Comparison of ENCODE assay signal across 1 cellular context in the genomic region with DNA sequence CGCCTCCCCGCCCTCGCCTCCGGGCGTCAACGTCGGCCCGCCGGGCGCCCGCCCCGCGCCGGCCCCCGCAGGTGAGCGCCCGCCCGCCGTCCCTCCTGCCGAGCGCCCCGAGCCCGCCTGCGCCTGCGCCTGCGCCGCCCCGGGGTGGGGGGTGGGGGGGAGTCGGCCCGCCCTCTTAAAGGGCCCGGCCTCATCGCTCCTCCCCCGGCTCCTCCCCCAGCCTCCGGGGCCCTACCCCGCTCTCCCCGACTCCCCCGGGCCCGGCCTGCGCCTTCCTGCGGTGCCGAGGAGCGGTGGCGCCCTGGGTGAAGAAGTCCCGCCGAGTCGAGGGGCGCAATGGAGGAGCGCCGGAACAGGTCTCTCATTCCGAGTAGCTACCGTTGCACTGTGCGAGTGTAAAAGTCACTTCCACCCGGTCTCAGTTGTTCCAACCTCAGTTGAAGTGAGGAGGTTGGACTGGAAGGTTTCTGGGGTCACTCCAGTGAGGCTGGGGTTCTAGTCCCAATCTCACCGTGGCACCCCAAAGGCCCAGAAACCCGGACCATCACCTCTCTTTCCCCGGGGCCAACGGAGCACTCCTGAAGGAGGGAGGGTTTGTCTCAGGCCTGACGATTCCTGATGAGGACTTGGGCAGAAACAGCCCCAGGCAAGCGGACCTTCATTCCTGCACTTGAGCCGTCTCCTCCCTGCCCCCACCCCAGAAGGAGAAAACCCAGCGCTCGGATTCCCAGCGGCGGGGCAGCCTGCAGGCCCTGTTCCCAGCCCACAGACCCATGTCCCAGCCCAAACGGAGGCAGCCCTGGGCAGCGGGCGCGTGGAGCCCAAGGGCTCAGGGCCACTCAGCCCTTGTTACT.
TF ChIP-seq lines count a peak whose summit lies in the region.

No MANE protein-coding gene starts in this region.

TF ChIP-seq in HEK293, 187 proteins besides CTCF, POLR2A, EP300 and RAD21 (continued from another document):
- TF ChIP-seq ZNF830 (tag by site-specific recombination; IDR thresholded peaks at IDR 0.05; ENCODE audit: low read depth) (no peak), PRDM4 (tag by site-specific recombination; IDR thresholded peaks at IDR 0.05) (no peak), SETDB1 (IDR thresholded peaks at IDR 0.05; ENCODE audit: insufficient read length, low read length) (no peak), PRDM1 (tag by site-specific recombination; IDR thresholded peaks at IDR 0.05) (no peak), ZFP3 (tag by site-specific recombination; IDR thresholded peaks at IDR 0.05; ENCODE audit: low read depth) (no peak), SP2 (tag by site-specific recombination; IDR thresholded peaks at IDR 0.05) (peak; percentile 41), ZNF660 (tag by site-specific recombination; IDR thresholded peaks at IDR 0.05) (no peak), RBAK (tag by site-specific recombination; IDR thresholded peaks at IDR 0.05) (no peak), OVOL3 (tag by site-specific recombination; IDR thresholded peaks at IDR 0.05) (no peak), PRDM10 (tag by site-specific recombination; IDR thresholded peaks at IDR 0.05) (peak; percentile 13; the same call in 1 of the 2 replicates), ZBTB21 (tag by site-specific recombination; IDR thresholded peaks at IDR 0.05) (no peak; the same call in 1 of the 2 replicates), ZNF843 (tag by site-specific recombination; IDR thresholded peaks at IDR 0.05) (no peak), ZNF37A (tag by site-specific recombination; IDR thresholded peaks at IDR 0.05) (no peak), HOXD13 (CRISPR knock-in tag; IDR thresholded peaks at IDR 0.05; ENCODE audit: borderline replicate concordance) (no peak), ZNF707 (tag by site-specific recombination; IDR thresholded peaks at IDR 0.05) (no peak), ZBTB48 (tag by site-specific recombination; IDR thresholded peaks at IDR 0.05) (no peak), ZNF354C (tag by site-specific recombination; IDR thresholded peaks at IDR 0.05; ENCODE audit: borderline replicate concordance, low read depth) (no peak), ZNF24 (tag by site-specific recombination; IDR thresholded peaks at IDR 0.05) (no peak), ZNF624 (tag by site-specific recombination; IDR thresholded peaks at IDR 0.05) (no peak), ZNF626 (tag by site-specific recombination; IDR thresholded peaks at IDR 0.05) (no peak), GLIS2 (tag by site-specific recombination; IDR thresholded peaks at IDR 0.05) (peak; percentile 50; the same call in 1 of the 2 replicates), ZNF324 (tag by site-specific recombination; IDR thresholded peaks at IDR 0.05) (no peak), ZNF157 (tag by site-specific recombination; IDR thresholded peaks at IDR 0.05) (no peak), ZSCAN30 (tag by site-specific recombination; IDR thresholded peaks at IDR 0.05) (no peak), SP3 (tag by site-specific recombination; IDR thresholded peaks at IDR 0.05) (peak; percentile 63), ZNF521 (tag by site-specific recombination; IDR thresholded peaks at IDR 0.05) (no peak), ZNF341 (tag by site-specific recombination; IDR thresholded peaks at IDR 0.05; ENCODE audit: low read depth) (peak; percentile 26; the same call in 1 of the 2 replicates), MYNN (tag by site-specific recombination; IDR thresholded peaks at IDR 0.05; ENCODE audit: borderline replicate concordance) (no peak), ZNF202 (tag by site-specific recombination; IDR thresholded peaks at IDR 0.05; ENCODE audit: borderline replicate concordance) (no peak), ZNF600 (tag by site-specific recombination; IDR thresholded peaks at IDR 0.05) (0 out of 2 replicates have a peak, but pooled peaks have one; percentile 36), KLF9 (tag by site-specific recombination; IDR thresholded peaks at IDR 0.05; ENCODE audit: low read depth) (no peak)
- TF ChIP-seq, protein P1, sequence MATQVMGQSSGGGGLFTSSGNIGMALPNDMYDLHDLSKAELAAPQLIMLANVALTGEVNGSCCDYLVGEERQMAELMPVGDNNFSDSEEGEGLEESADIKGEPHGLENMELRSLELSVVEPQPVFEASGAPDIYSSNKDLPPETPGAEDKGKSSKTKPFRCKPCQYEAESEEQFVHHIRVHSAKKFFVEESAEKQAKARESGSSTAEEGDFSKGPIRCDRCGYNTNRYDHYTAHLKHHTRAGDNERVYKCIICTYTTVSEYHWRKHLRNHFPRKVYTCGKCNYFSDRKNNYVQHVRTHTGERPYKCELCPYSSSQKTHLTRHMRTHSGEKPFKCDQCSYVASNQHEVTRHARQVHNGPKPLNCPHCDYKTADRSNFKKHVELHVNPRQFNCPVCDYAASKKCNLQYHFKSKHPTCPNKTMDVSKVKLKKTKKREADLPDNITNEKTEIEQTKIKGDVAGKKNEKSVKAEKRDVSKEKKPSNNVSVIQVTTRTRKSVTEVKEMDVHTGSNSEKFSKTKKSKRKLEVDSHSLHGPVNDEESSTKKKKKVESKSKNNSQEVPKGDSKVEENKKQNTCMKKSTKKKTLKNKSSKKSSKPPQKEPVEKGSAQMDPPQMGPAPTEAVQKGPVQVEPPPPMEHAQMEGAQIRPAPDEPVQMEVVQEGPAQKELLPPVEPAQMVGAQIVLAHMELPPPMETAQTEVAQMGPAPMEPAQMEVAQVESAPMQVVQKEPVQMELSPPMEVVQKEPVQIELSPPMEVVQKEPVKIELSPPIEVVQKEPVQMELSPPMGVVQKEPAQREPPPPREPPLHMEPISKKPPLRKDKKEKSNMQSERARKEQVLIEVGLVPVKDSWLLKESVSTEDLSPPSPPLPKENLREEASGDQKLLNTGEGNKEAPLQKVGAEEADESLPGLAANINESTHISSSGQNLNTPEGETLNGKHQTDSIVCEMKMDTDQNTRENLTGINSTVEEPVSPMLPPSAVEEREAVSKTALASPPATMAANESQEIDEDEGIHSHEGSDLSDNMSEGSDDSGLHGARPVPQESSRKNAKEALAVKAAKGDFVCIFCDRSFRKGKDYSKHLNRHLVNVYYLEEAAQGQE (tag by site-specific recombination; IDR thresholded peaks at IDR 0.05) = no peak
- TF ChIP-seq, protein P2, sequence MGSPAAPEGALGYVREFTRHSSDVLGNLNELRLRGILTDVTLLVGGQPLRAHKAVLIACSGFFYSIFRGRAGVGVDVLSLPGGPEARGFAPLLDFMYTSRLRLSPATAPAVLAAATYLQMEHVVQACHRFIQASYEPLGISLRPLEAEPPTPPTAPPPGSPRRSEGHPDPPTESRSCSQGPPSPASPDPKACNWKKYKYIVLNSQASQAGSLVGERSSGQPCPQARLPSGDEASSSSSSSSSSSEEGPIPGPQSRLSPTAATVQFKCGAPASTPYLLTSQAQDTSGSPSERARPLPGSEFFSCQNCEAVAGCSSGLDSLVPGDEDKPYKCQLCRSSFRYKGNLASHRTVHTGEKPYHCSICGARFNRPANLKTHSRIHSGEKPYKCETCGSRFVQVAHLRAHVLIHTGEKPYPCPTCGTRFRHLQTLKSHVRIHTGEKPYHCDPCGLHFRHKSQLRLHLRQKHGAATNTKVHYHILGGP (tag by site-specific recombination; IDR thresholded peaks at IDR 0.05) = no peak
- TF ChIP-seq, protein P3, sequence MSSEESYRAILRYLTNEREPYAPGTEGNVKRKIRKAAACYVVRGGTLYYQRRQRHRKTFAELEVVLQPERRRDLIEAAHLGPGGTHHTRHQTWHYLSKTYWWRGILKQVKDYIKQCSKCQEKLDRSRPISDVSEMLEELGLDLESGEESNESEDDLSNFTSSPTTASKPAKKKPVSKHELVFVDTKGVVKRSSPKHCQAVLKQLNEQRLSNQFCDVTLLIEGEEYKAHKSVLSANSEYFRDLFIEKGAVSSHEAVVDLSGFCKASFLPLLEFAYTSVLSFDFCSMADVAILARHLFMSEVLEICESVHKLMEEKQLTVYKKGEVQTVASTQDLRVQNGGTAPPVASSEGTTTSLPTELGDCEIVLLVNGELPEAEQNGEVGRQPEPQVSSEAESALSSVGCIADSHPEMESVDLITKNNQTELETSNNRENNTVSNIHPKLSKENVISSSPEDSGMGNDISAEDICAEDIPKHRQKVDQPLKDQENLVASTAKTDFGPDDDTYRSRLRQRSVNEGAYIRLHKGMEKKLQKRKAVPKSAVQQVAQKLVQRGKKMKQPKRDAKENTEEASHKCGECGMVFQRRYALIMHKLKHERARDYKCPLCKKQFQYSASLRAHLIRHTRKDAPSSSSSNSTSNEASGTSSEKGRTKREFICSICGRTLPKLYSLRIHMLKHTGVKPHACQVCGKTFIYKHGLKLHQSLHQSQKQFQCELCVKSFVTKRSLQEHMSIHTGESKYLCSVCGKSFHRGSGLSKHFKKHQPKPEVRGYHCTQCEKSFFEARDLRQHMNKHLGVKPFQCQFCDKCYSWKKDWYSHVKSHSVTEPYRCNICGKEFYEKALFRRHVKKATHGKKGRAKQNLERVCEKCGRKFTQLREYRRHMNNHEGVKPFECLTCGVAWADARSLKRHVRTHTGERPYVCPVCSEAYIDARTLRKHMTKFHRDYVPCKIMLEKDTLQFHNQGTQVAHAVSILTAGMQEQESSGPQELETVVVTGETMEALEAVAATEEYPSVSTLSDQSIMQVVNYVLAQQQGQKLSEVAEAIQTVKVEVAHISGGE (tag by site-specific recombination; conservative IDR thresholded peaks at IDR 0.05; ENCODE audit: low read depth) = peak; percentile 27
- TF ChIP-seq, protein P4, sequence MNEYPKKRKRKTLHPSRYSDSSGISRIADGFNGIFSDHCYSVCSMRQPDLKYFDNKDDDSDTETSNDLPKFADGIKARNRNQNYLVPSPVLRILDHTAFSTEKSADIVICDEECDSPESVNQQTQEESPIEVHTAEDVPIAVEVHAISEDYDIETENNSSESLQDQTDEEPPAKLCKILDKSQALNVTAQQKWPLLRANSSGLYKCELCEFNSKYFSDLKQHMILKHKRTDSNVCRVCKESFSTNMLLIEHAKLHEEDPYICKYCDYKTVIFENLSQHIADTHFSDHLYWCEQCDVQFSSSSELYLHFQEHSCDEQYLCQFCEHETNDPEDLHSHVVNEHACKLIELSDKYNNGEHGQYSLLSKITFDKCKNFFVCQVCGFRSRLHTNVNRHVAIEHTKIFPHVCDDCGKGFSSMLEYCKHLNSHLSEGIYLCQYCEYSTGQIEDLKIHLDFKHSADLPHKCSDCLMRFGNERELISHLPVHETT (tag by site-specific recombination; IDR thresholded peaks at IDR 0.05) = no peak
- TF ChIP-seq, protein P5, sequence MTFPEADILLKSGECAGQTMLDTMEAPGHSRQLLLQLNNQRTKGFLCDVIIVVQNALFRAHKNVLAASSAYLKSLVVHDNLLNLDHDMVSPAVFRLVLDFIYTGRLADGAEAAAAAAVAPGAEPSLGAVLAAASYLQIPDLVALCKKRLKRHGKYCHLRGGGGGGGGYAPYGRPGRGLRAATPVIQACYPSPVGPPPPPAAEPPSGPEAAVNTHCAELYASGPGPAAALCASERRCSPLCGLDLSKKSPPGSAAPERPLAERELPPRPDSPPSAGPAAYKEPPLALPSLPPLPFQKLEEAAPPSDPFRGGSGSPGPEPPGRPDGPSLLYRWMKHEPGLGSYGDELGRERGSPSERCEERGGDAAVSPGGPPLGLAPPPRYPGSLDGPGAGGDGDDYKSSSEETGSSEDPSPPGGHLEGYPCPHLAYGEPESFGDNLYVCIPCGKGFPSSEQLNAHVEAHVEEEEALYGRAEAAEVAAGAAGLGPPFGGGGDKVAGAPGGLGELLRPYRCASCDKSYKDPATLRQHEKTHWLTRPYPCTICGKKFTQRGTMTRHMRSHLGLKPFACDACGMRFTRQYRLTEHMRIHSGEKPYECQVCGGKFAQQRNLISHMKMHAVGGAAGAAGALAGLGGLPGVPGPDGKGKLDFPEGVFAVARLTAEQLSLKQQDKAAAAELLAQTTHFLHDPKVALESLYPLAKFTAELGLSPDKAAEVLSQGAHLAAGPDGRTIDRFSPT (tag by site-specific recombination; IDR thresholded peaks at IDR 0.05) = no peak
